8 cellular contexts compared by ENCODE assay signal in the genomic region with DNA sequence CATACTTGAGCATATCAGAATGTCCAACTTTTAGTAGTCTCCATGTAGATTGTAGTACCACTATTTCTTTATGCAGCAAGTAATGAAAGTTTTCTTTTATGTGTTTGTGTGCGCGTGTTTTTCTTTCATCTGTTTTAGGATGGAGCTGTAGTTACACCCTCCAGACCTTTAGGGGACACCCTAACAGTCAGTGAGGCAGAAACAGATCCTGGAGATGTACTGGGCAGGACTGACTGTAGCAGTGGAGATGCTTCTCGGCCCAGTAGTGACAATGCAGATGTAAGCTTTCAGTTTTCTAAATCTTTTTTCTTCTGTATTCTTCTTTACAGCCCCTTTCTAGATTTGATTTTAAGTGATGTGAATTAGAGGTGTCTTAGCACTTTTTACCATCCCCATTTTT.
A peak's percentile ranks its signal among the peaks of the same experiment; 100 is the strongest.
DNase-seq lines count a peak whose midpoint lies in the region; ATAC-seq and TF ChIP-seq lines count a peak whose summit lies in the region.

No MANE protein-coding gene starts in this region.

- no peak overlapping the region for H3K4me2 ChIP-seq in mesenchymal stem cell (ENCODE audit: low read length, poor library complexity, severe bottlenecking)

- peak overlapping the region; percentile 98 for H3K27ac ChIP-seq in mesenchymal stem cell (ENCODE audit: low read length, poor library complexity, severe bottlenecking)

- H3K9me3 ChIP-seq in mesenchymal stem cell (ENCODE audit: control insufficient read depth, low read length), result no peaks in the 10 kb centered on the region

- no peak overlapping the region for H4K91ac ChIP-seq in mesenchymal stem cell (ENCODE audit: low read length)

- H3K4me1 Mint-ChIP-seq in MCF 10A (ENCODE audit: insufficient read depth, unreplicated experiment), result peaks cover 15% of the 10 kb centered on the region

- peak overlapping the region; percentile 93 for H2AK5ac ChIP-seq in mesenchymal stem cell (ENCODE audit: low read length, severe bottlenecking)

- H3K79me1 ChIP-seq in mesenchymal stem cell (replicated peaks; ENCODE audit: low read length, poor library complexity, severe bottlenecking), result peaks cover 9% of the 10 kb centered on the region

- POLR2A ChIA-PET in MCF 10A (lab: Yijun Ruan, JAX), result interaction anchor here (0.7 to 7.2 kb wide), 20 partner anchors 9 to 127 kb away, joined by 3 to 93 read pairs (median 4); a partner anchor contains a TSS

- H3K27me3 ChIP-seq in mesenchymal stem cell (ENCODE audit: control insufficient read depth in 1 of 2, insufficient read depth in 1 of 2, low read length in 2 of 2), result no peaks in the 10 kb centered on the region

- no peaks in the 10 kb centered on the region for H3K27me3 Mint-ChIP-seq in MCF 10A (ENCODE audit: insufficient read depth, unreplicated experiment)

- H3K23ac ChIP-seq in mesenchymal stem cell (ENCODE audit: low read length in 2 of 2), result no peak overlapping the region

- H2BK12ac ChIP-seq in mesenchymal stem cell (ENCODE audit: low read length in 2 of 2), result peak overlapping the region in 1 of 2 experiments; percentile 45

- intact Hi-C loops in MCF 10A (cut with micrococcal nuclease), result loop anchor here (1.0 kb wide), 2 partner anchors 30 to 96 kb away; no protein-coding TSS in a partner anchor

- TF ChIP-seq CTCF in MCF 10A (IDR thresholded peaks at IDR 0.05; ENCODE audit: unreplicated experiment), result peak; percentile 28

- DNase-seq in COLO829 (ENCODE audit: low spot score), result peak; percentile 9
- DNase-seq in HuH-7 (ENCODE audit: low spot score), result peak; percentile 16
- peak; percentile 38 for DNase-seq in MCF 10A (ENCODE audit: unreplicated experiment)
- peak; percentile 81 for DNase-seq in mesenchymal stem cell
- no peak for DNase-seq in globus pallidus (ENCODE audit: low spot score)

- peaks cover 42% of the 10 kb centered on the region for H3K36me3 Mint-ChIP-seq in MCF 10A (ENCODE audit: insufficient read depth, unreplicated experiment)

- peaks cover 2 to 41% of the 10 kb centered on the region in 2 experiments for H3K36me3 ChIP-seq in mesenchymal stem cell (ENCODE audit: control insufficient read depth in 1 of 2, insufficient read depth in 2 of 2, low read depth in 1 of 2, low read length in 2 of 2)

- no peak overlapping the region for H2BK15ac ChIP-seq in mesenchymal stem cell (ENCODE audit: low read depth, poor library complexity, severe bottlenecking)

- peak overlapping the region; percentile 65 for H3K4me3 Mint-ChIP-seq in MCF 10A (ENCODE audit: unreplicated experiment)

- BruUV-seq in MCF 10A (replicated peaks; lab: Mats Ljungman, UMichigan), result no TSS peak

- no peak overlapping the region for H4K8ac ChIP-seq in mesenchymal stem cell (ENCODE audit: low read length)

- H3K4ac ChIP-seq in mesenchymal stem cell (ENCODE audit: low read depth in 1 of 2, low read length in 2 of 2), result peak overlapping the region in 1 of 2 experiments; percentile 65

- H3K27ac Mint-ChIP-seq in MCF 10A (ENCODE audit: low read depth, unreplicated experiment), result peak overlapping the region; percentile 89

- no peak overlapping the region for H2BK5ac ChIP-seq in mesenchymal stem cell (ENCODE audit: low read depth, low read length, poor library complexity, severe bottlenecking)

- H3K14ac ChIP-seq in mesenchymal stem cell (ENCODE audit: low read length in 2 of 2), result no peak overlapping the region

- no peaks in the 10 kb centered on the region for H3K9me3 Mint-ChIP-seq in MCF 10A (ENCODE audit: unreplicated experiment)

- peaks cover 9% of the 10 kb centered on the region for H3K4me1 ChIP-seq in mesenchymal stem cell (ENCODE audit: control insufficient read depth, insufficient read depth, low read depth, low read length)

- WGBS in mesenchymal stem cell, result 100% methylated on average over 2 of the region's 3 CpGs

- peak overlapping the region in 1 of 2 experiments; percentile 69 for H3K4me3 ChIP-seq in mesenchymal stem cell (ENCODE audit: insufficient read depth in 1 of 2, low read depth in 1 of 2, low read length in 2 of 2)

- ATAC-seq in HG03095 (IDR thresholded peaks at IDR 0.05; ENCODE audit: unreplicated experiment) (no peak), HG03571 (IDR thresholded peaks at IDR 0.05; ENCODE audit: unreplicated experiment) (no peak), HG03280 (IDR thresholded peaks at IDR 0.05; ENCODE audit: unreplicated experiment) (no peak)

- no peak overlapping the region for H2AFZ ChIP-seq in mesenchymal stem cell (ENCODE audit: low read depth, low read length)

- H2BK120ac ChIP-seq in mesenchymal stem cell (ENCODE audit: low read depth, low read length), result no peak overlapping the region

- H3K9ac ChIP-seq in mesenchymal stem cell (ENCODE audit: low read length), result peak overlapping the region; percentile 91

- CTCF ChIA-PET in MCF 10A (lab: Yijun Ruan, JAX), result interaction anchor here (0.6 to 2.3 kb wide), 8 partner anchors 9 to 573 kb away, joined by 3 to 19 read pairs (median 3); no protein-coding TSS in a partner anchor

- H3K18ac ChIP-seq in mesenchymal stem cell (ENCODE audit: low read depth in 1 of 2, low read length in 2 of 2), result peak overlapping the region; percentile 75 to 83
